27 cellular contexts compared by ENCODE assay signal in the genomic region with DNA sequence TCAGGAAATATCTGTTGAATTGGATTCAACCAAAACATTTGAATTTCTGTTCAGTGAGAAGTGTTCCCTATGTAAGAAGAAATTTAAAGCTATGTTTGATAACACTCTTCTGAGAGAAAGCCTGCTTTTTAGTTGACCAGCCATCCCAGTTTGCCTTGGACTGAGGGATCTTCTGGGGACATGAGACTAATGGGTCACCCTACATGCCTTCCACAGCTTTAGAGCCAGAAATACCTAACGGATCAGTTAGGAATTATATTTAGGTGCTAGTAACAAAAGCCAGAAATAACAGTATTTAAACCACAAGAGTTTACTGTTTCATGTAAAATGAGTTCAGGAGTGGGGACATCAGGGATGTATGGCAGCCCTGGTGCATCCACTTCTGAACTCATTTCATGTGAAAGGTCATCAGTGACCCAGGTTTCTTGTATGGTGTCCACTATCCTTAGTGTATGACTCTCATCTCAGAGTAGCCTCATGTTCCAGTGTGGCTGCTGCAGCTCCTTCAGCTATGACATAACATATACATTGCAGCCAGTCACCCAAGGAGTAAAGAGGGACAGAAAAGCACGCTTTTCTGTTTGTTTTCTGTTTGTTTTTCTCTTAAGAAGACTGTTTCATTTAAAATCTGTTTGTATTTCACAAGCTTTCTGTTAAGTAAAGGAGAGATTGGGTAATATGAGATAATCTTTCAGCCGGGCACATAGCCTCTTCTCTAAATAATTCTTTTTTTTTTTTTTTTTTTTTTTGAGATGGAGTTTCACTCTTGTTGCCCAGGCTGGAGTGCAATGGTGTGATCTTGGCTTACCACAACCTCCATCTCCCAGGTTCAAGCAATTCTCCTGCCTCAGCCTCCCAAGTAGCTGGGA.
"Had no signal": no experiment of that assay in that cellular context is flagged by ENCODE, and none has a peak within 500 bp of the region (broad histone marks: within the 10 kb centered on the region; RNA-seq: fewer than 3 reads in every experiment).

No MANE protein-coding gene starts in this region.

- H3K36me3 ChIP-seq: neutrophil, pancreas, prostate gland, right lobe of liver, sigmoid colon, stomach, thoracic aorta, thyroid gland, tibial nerve, upper lobe of left lung, vagina had no signal

- H3K27ac ChIP-seq: neutrophil, pancreas, prostate gland, right lobe of liver, sigmoid colon, stomach, thoracic aorta, thyroid gland, tibial nerve, upper lobe of left lung, vagina had no signal

- H3K27ac Mint-ChIP-seq: naive thymus-derived CD8-positive, alpha-beta T cell; natural killer cell treated with Interleukin-12 subunit alpha and Interleukin-12 subunit beta and Interleukin-15 and Interleukin-18, amount 100 ng/mL, for 72 hours; nephron progenitor cell; stimulated activated effector memory CD8-positive, alpha-beta T cell treated with anti-CD3 and anti-CD28 coated beads, Interleukin-12 subunit alpha, Interleukin-12 subunit beta, amount 100 ng/mL, for 72 hours; stimulated activated naive B cell treated with anti-CD40 and anti-IgM and Interleukin-4, amounts not matched to agents 10 μg/mL and 1 μg/mL and 100 μg/mL, for 72 hours; stimulated activated naive CD8-positive, alpha-beta T cell treated with anti-CD3 and anti-CD28 coated beads, Interleukin-15, Interleukin-2, amounts not matched to agents 100 ng/mL and 50 ng/mL, for 24 hours had no signal

- H3K4me3 ChIP-seq: pancreas, prostate gland, right lobe of liver, sigmoid colon, stomach, thoracic aorta, thyroid gland, tibial nerve, upper lobe of left lung, vagina had no signal

- H3K36me3 Mint-ChIP-seq: naive thymus-derived CD8-positive, alpha-beta T cell; natural killer cell treated with Interleukin-12 subunit alpha and Interleukin-12 subunit beta and Interleukin-15 and Interleukin-18, amount 100 ng/mL, for 72 hours; stimulated activated effector memory CD8-positive, alpha-beta T cell treated with anti-CD3 and anti-CD28 coated beads, Interleukin-12 subunit alpha, Interleukin-12 subunit beta, amount 100 ng/mL, for 72 hours; stimulated activated naive B cell treated with anti-CD40 and anti-IgM and Interleukin-4, amounts not matched to agents 10 μg/mL and 1 μg/mL and 100 μg/mL, for 72 hours had no signal

- H3K9me3 ChIP-seq: neutrophil, pancreas, prostate gland, right lobe of liver, sigmoid colon, stomach, thoracic aorta, thyroid gland, tibial nerve, upper lobe of left lung, vagina had no signal

- H3K4me1 Mint-ChIP-seq: naive thymus-derived CD8-positive, alpha-beta T cell; nephron progenitor cell; neural crest cell; stimulated activated effector memory CD8-positive, alpha-beta T cell treated with anti-CD3 and anti-CD28 coated beads, Interleukin-12 subunit alpha, Interleukin-12 subunit beta, amount 100 ng/mL, for 72 hours; stimulated activated naive B cell treated with anti-CD40 and anti-IgM and Interleukin-4, amounts not matched to agents 10 μg/mL and 1 μg/mL and 100 μg/mL, for 72 hours had no signal

- H3K9me3 Mint-ChIP-seq: nephron progenitor cell; stimulated activated effector memory CD8-positive, alpha-beta T cell treated with anti-CD3 and anti-CD28 coated beads, Interleukin-12 subunit alpha, Interleukin-12 subunit beta, amount 100 ng/mL, for 72 hours had no signal

- H3K4me3 Mint-ChIP-seq: naive thymus-derived CD8-positive, alpha-beta T cell; natural killer cell treated with Interleukin-12 subunit alpha and Interleukin-12 subunit beta and Interleukin-15 and Interleukin-18, amount 100 ng/mL, for 72 hours; nephron progenitor cell; neural crest cell; stimulated activated effector memory CD8-positive, alpha-beta T cell treated with anti-CD3 and anti-CD28 coated beads, Interleukin-12 subunit alpha, Interleukin-12 subunit beta, amount 100 ng/mL, for 72 hours; stimulated activated naive B cell treated with anti-CD40 and anti-IgM and Interleukin-4, amounts not matched to agents 10 μg/mL and 1 μg/mL and 100 μg/mL, for 72 hours; stimulated activated naive CD8-positive, alpha-beta T cell treated with anti-CD3 and anti-CD28 coated beads, Interleukin-15, Interleukin-2, amounts not matched to agents 100 ng/mL and 50 ng/mL, for 24 hours had no signal

- H3K4me1 ChIP-seq: pancreas, prostate gland, sigmoid colon, stomach, thyroid gland, tibial nerve, upper lobe of left lung, vagina had no signal

- DNase-seq: naive thymus-derived CD8-positive, alpha-beta T cell; nephron progenitor cell; nucleus accumbens; pancreas; right cardiac atrium; right lobe of liver; sigmoid colon; small intestine; stimulated activated CD4-positive, alpha-beta T cell treated with anti-CD3 and anti-CD28 coated beads, Interleukin-15, amount 100 ng/mL, for 24 hours; stimulated activated CD4-positive, alpha-beta T cell treated with anti-CD3 and anti-CD28 coated beads, Interleukin-2, amount 100 ng/mL, for 24 hours; stimulated activated CD4-positive, alpha-beta T cell treated with anti-CD3 and anti-CD28 coated beads, Interleukin-2, amount 100 ng/mL, for 48 hours; stimulated activated CD4-positive, alpha-beta T cell treated with anti-CD3 and anti-CD28 coated beads, Interleukin-4, amount 100 ng/mL, for 24 hours; stimulated activated naive B cell treated with anti-CD40 and anti-IgM and Interleukin-4, amounts not matched to agents 10 μg/mL and 1 μg/mL and 100 μg/mL, for 72 hours; stimulated activated naive CD4-positive, alpha-beta T cell treated with Interleukin-2 at 50 U/mL for 16 hours; stomach; thyroid gland; trophoblast cell; upper lobe of left lung had no signal

- H3K27me3 Mint-ChIP-seq: natural killer cell treated with Interleukin-12 subunit alpha and Interleukin-12 subunit beta and Interleukin-15 and Interleukin-18, amount 100 ng/mL, for 72 hours; stimulated activated naive B cell treated with anti-CD40 and anti-IgM and Interleukin-4, amounts not matched to agents 10 μg/mL and 1 μg/mL and 100 μg/mL, for 72 hours; stimulated activated naive CD8-positive, alpha-beta T cell treated with anti-CD3 and anti-CD28 coated beads, Interleukin-15, Interleukin-2, amounts not matched to agents 100 ng/mL and 50 ng/mL, for 24 hours had no signal

- H3K27me3 ChIP-seq: neutrophil, pancreas, right lobe of liver, sigmoid colon, stomach, thyroid gland, tibial nerve, upper lobe of left lung, vagina had no signal

- ATAC-seq: naive thymus-derived CD8-positive, alpha-beta T cell; pancreas; right cardiac atrium had no signal
